8 cellular contexts compared by ENCODE assay signal in the genomic region with DNA sequence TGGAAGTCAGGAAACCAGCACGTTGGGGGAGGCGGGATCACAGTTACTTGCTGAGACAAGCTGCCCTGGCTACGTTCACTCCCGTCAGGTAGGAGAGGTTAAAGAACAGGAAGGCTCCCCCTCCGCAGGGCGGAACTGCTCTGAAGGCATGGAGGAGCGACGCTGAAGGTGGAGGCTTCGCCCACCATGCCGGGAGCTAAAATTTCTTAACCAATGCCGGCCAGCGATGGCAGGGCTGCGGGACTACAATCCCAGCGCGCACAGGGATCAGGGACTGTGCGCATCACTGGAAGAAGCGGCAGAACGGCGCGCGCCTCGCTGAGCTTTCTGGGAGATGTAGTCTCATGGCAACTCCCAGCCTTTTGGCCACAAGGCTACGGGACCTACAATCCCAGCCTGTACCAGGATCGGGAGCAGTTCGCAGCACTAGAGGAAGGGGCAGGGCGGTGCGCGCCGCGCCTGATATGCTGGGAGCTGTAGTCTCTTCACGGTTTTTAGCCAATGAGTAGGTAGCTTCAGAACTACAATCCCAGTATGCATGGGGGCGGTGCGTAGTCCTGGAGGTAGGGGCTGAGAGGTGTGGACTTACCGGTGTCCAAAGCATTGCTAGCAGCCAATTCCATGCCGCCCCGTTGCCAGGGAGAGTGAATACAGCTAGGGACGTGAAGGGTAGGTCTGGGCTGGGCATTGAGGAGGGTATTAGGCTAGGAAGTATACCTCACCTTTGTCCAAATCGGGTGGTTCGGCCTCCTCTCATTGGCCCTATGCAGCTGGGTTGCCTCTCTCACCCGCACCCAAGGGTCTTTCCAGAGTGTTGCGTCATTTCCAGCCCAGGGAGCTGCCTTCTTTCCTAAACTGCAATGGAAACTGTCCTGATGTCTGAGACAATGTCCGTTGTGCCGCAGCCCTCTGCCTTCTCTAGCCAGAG. TPM values are rescaled to one million over a fixed set of nuclear protein-coding genes. Genes with fewer than 3 reads are reported as not detected.
DNase-seq lines count a peak whose midpoint lies in the region; ATAC-seq and TF ChIP-seq lines count a peak whose summit lies in the region.

No MANE protein-coding gene starts in this region.

- H3F3A ChIP-seq in MM.1S (ENCODE audit: insufficient read depth, low read length): no peaks in the 10 kb centered on the region

- H4K20me1 ChIP-seq in MM.1S (ENCODE audit: insufficient read depth, low read length): no peaks in the 10 kb centered on the region

- H3K36me3 Mint-ChIP-seq in T-helper 1 cell treated with Interleukin-12 subunit alpha and Interleukin-12 subunit beta and Interleukin-4 antibody, amounts not matched to agents 30 μg/mL and 1 μg/mL, for 36 hours (ENCODE audit: low read depth): peaks cover 2% of the 10 kb centered on the region

- no peaks in the 10 kb centered on the region for H3K9me3 ChIP-seq in MM.1S (replicated peaks; ENCODE audit: insufficient read depth, low read length)
- H3K9me3 ChIP-seq in vagina: no peaks in the 10 kb centered on the region

- in situ Hi-C loops in astrocyte of the spinal cord (cut with HindIII; ENCODE audit: low sequenced_read_pairs): no loop called here

- DNase-seq in DMS153 treated with DMSO at 0.1 percent for 48 hours (lab: John Stamatoyannopoulos, UW; ENCODE audit: unreplicated experiment): peak; percentile 89
- DNase-seq in MM.1S: peak; percentile 19
- DNase-seq in astrocyte of the spinal cord (ENCODE audit: low read depth, low spot score): peak; percentile 99
- peak; percentile 97 to 99 for DNase-seq in hippocampal formation (lab: John Stamatoyannopoulos, UW)
- peak; percentile 98 for DNase-seq in vagina (ENCODE audit: extremely low spot score in 2 of 2)

- H3K27me3 Mint-ChIP-seq in T-helper 1 cell treated with Interleukin-12 subunit alpha and Interleukin-12 subunit beta and Interleukin-4 antibody, amounts not matched to agents 30 μg/mL and 1 μg/mL, for 36 hours (ENCODE audit: low read depth): no peaks in the 10 kb centered on the region

- peak overlapping the region; percentile 27; the same call in 1 of the 2 replicates for H3K4me2 ChIP-seq in MM.1S (ENCODE audit: low read depth, low read length)

- H3K4me3 ChIP-seq in MM.1S (ENCODE audit: low read length) (peak overlapping the region; percentile 27; the same call in 1 of the 2 replicates), astrocyte of the spinal cord (ENCODE audit: low read depth, low read length) (peak overlapping the region; percentile 90), rectal smooth muscle tissue (ENCODE audit: low read length) (peak overlapping the region; percentile 93), vagina (peak overlapping the region; percentile 70 to 75)

- no peak overlapping the region for H3K9ac ChIP-seq in MM.1S (ENCODE audit: low read length)
- H3K9ac ChIP-seq in rectal smooth muscle tissue (ENCODE audit: low read length): peak overlapping the region; percentile 53

- H3K4me1 ChIP-seq in MM.1S (ENCODE audit: low read length): no peaks in the 10 kb centered on the region
- no peaks in the 10 kb centered on the region for H3K4me1 ChIP-seq in rectal smooth muscle tissue (ENCODE audit: control insufficient read depth, insufficient read depth, low read length)
- peaks cover 12% of the 10 kb centered on the region for H3K4me1 ChIP-seq in vagina

- TF ChIP-seq CTCF in MM.1S (IDR thresholded peaks at IDR 0.05; ENCODE audit: low read length) (no peak), astrocyte of the spinal cord (IDR thresholded peaks at IDR 0.05; ENCODE audit: low read depth, low read length) (no peak), vagina (IDR thresholded peaks at IDR 0.05) (no peak)

- peaks cover 5% of the 10 kb centered on the region for H3K4me1 Mint-ChIP-seq in T-helper 1 cell treated with Interleukin-12 subunit alpha and Interleukin-12 subunit beta and Interleukin-4 antibody, amounts not matched to agents 30 μg/mL and 1 μg/mL, for 36 hours (ENCODE audit: low read depth)

- H3K27me3 ChIP-seq in MM.1S (replicated peaks; ENCODE audit: insufficient read depth, low read length) (no peaks in the 10 kb centered on the region), rectal smooth muscle tissue (ENCODE audit: control insufficient read depth, insufficient read depth, low read length) (no peaks in the 10 kb centered on the region), vagina (no peaks in the 10 kb centered on the region)

- intact Hi-C loops in vagina (cut with DNase I): no loop called here

- peak overlapping the region; percentile 93 for H3K4me3 Mint-ChIP-seq in T-helper 1 cell treated with Interleukin-12 subunit alpha and Interleukin-12 subunit beta and Interleukin-4 antibody, amounts not matched to agents 30 μg/mL and 1 μg/mL, for 36 hours

- peak overlapping the region; percentile 67 for H3K27ac Mint-ChIP-seq in T-helper 1 cell treated with Interleukin-12 subunit alpha and Interleukin-12 subunit beta and Interleukin-4 antibody, amounts not matched to agents 30 μg/mL and 1 μg/mL, for 36 hours

- no peak overlapping the region for H2AFZ ChIP-seq in MM.1S (ENCODE audit: low read length)

- H3K27ac ChIP-seq in MM.1S (ENCODE audit: low read length) (no peak overlapping the region), rectal smooth muscle tissue (ENCODE audit: low read depth, low read length) (peak overlapping the region; percentile 77), vagina (peak overlapping the region; percentile 76)

- peak; percentile 92 for ATAC-seq in GM21825 (IDR thresholded peaks at IDR 0.05; ENCODE audit: unreplicated experiment)

- H3K79me2 ChIP-seq in MM.1S (ENCODE audit: low read length): no peaks in the 10 kb centered on the region

- no peak for TF ChIP-seq POLR2A in vagina (IDR thresholded peaks at IDR 0.05)

- no peaks in the 10 kb centered on the region for H3K36me3 ChIP-seq in MM.1S (replicated peaks; ENCODE audit: insufficient read depth, low read length)
- no peaks in the 10 kb centered on the region for H3K36me3 ChIP-seq in rectal smooth muscle tissue (ENCODE audit: control insufficient read depth, insufficient read depth, low read length)
- no peaks in the 10 kb centered on the region for H3K36me3 ChIP-seq in vagina

- no peaks in the 10 kb centered on the region for H3K9me2 ChIP-seq in MM.1S (replicated peaks; ENCODE audit: insufficient read depth, low read length)

- peaks cover 32% of the 10 kb centered on the region for H3K9me3 Mint-ChIP-seq in T-helper 1 cell treated with Interleukin-12 subunit alpha and Interleukin-12 subunit beta and Interleukin-4 antibody, amounts not matched to agents 30 μg/mL and 1 μg/mL, for 36 hours

RNA-seq across cellular contexts. Expression of a gene that starts 12.8 kb away (rescaled TPM):
- total RNA-seq in vagina: 2.5 TPM

RNA-seq across cellular contexts. Expression of a gene that starts 25.7 kb away (rescaled TPM):
- 5.4 TPM for total RNA-seq in vagina

Comparison
In these comparisons a context has a peak if more than half of its experiments do, and no peak if none do; other contexts are left out.
1. DNase-seq: peak in every context shown above with its lines; median percentile 99 in astrocyte of the spinal cord; 98 in hippocampal formation; 98 in vagina; 89 in DMS153 treated with DMSO at 0.1 percent for 48 hours; 19 in MM.1S.
2. H3K4me3 ChIP-seq: peak in every context shown above with its lines; median percentile 93 in rectal smooth muscle tissue; 90 in astrocyte of the spinal cord; 72 in vagina; 27 in MM.1S.